Comparison of ENCODE assay signal across 8 cellular contexts in genomic region chr5:131164161-131164930, GRCh38. TPM values are rescaled to one million over a fixed set of nuclear protein-coding genes. Genes with fewer than 3 reads are reported as not detected.
DNase-seq lines count a peak whose midpoint lies in the region; ATAC-seq, FAIRE-seq and TF ChIP-seq lines count a peak whose summit lies in the region.

No MANE protein-coding gene starts in this region.

- no peak for TF ChIP-seq CTCF in BJ (IDR thresholded peaks at IDR 0.05; ENCODE audit: insufficient read depth, low read depth, low read length)
- TF ChIP-seq CTCF in H1 (IDR thresholded peaks at IDR 0.05; ENCODE audit: control extremely low read depth in 1 of 3, insufficient read depth in 1 of 3, low read depth in 1 of 3, low read length in 3 of 3): no peak

- H4K8ac ChIP-seq in H1 (ENCODE audit: extremely low read depth, insufficient read depth, low read length): peak overlapping the region; percentile 94

- peak overlapping the region; percentile 72 to 76 for H3K4me2 ChIP-seq in H1 (ENCODE audit: insufficient read depth in 1 of 2, low read depth in 2 of 2, low read length in 2 of 2)

- H4K5ac ChIP-seq in H1 (ENCODE audit: insufficient read length, low read depth, low read length): peak overlapping the region; percentile 81

- H3K27ac Mint-ChIP-seq in activated CD8-positive, alpha-beta memory T cell treated with anti-CD3 and anti-CD28 coated beads, Interleukin-2, amount 10 ng/mL, durations not matched to agents 7 days and 5 days: peak overlapping the region; percentile 90

- H4K20me1 ChIP-seq in H1 (replicated peaks in 1 of 2; ENCODE audit: control insufficient read depth in 1 of 2, insufficient read depth in 2 of 2, low read length in 2 of 2): peaks cover 2 to 4% of the 10 kb centered on the region in 2 experiments

- no peak overlapping the region for H4K91ac ChIP-seq in H1 (replicated peaks; ENCODE audit: insufficient read length, low read length)

- H3K36me3 ChIP-seq in BJ (ENCODE audit: control insufficient read depth, insufficient read depth, low read length) (no peaks in the 10 kb centered on the region; the same call in 1 of the 2 replicates), H1 (ENCODE audit: control insufficient read depth in 2 of 4, insufficient read depth in 4 of 4, low read length in 3 of 4) (peaks cover 2 to 33% (median 22%) of the 10 kb centered on the region in 4 experiments)

- no peak overlapping the region for H2BK120ac ChIP-seq in H1 (replicated peaks; ENCODE audit: low read depth, low read length)

- no peaks in the 10 kb centered on the region; the same call in 1 of the 2 replicates for H3K79me1 ChIP-seq in H1 (ENCODE audit: low read depth, low read length)

- peak in 1 of 2 experiments; percentile 4; a peak in 1 of 4 replicates for TF ChIP-seq RAD21 in H1 (IDR thresholded peaks at IDR 0.05 in 1 of 2, conservative IDR thresholded peaks at IDR 0.05 in 1 of 2; ENCODE audit: low read depth in 2 of 2, low read length in 2 of 2)

- no peaks in the 10 kb centered on the region for H3K27me3 Mint-ChIP-seq in activated CD8-positive, alpha-beta memory T cell treated with anti-CD3 and anti-CD28 coated beads, Interleukin-2, amount 10 ng/mL, durations not matched to agents 7 days and 5 days

- H3K23me2 ChIP-seq in H1 (ENCODE audit: low read depth, low read length): peaks cover 2% of the 10 kb centered on the region; the same call in 1 of the 2 replicates

- TF ChIP-seq POLR2A in H1 (IDR thresholded peaks at IDR 0.05; ENCODE audit: control extremely low read depth in 1 of 2, low read depth in 2 of 2, low read length in 2 of 2): no peak

- no peak for DNase-seq in BJ (ENCODE audit: low read depth)
- peak; percentile 29 for DNase-seq in NCI-H748 treated with DMSO at 0.1 percent for 48 hours (lab: John Stamatoyannopoulos, UW)
- peak; percentile 83 for DNase-seq in activated CD8-positive, alpha-beta memory T cell treated with anti-CD3 and anti-CD28 coated beads, Interleukin-2, amount 10 ng/mL, durations not matched to agents 7 days and 5 days
- peak in 1 of 2 experiments; percentile 77 for DNase-seq in H1 (ENCODE audit: low read depth in 1 of 2, low spot score in 2 of 2)
- peak; percentile 91 for DNase-seq in mesenteric fat pad (ENCODE audit: low spot score)
- DNase-seq in stimulated activated CD8-positive, alpha-beta memory T cell treated with anti-CD3 and anti-CD28 coated beads, Interleukin-15, amount 100 ng/mL, for 4 hours (ENCODE audit: low read depth in 2 of 2): peak; percentile 38 to 61

- H3K27me3 ChIP-seq in BJ (ENCODE audit: control insufficient read depth, insufficient read depth, low read length): no peaks in the 10 kb centered on the region
- H3K27me3 ChIP-seq in H1 (replicated peaks in 1 of 4; ENCODE audit: control insufficient read depth in 3 of 4, extremely low read depth in 1 of 4, insufficient read depth in 3 of 4, low read length in 3 of 4): no peaks in the 10 kb centered on the region

- ATAC-seq in GM19025 (IDR thresholded peaks at IDR 0.05; ENCODE audit: low read depth, unreplicated experiment): peak; percentile 72
- ATAC-seq in HG03280 (IDR thresholded peaks at IDR 0.05; ENCODE audit: unreplicated experiment): peak; percentile 71
- ATAC-seq in activated CD8-positive, alpha-beta memory T cell treated with anti-CD3 and anti-CD28 coated beads, Interleukin-2, amount 10 ng/mL, durations not matched to agents 7 days and 5 days: peak; percentile 77

- H3K14ac ChIP-seq in H1 (ENCODE audit: insufficient read length): no peak overlapping the region

- no peaks in the 10 kb centered on the region for H3K9me3 Mint-ChIP-seq in activated CD8-positive, alpha-beta memory T cell treated with anti-CD3 and anti-CD28 coated beads, Interleukin-2, amount 10 ng/mL, durations not matched to agents 7 days and 5 days (ENCODE audit: low read depth)

- peak overlapping the region; percentile 83 for H3K4me3 Mint-ChIP-seq in activated CD8-positive, alpha-beta memory T cell treated with anti-CD3 and anti-CD28 coated beads, Interleukin-2, amount 10 ng/mL, durations not matched to agents 7 days and 5 days

- POLR2A ChIA-PET in BJ (lab: Charles Lee): no interaction called here
- POLR2A ChIA-PET in H1 (lab: Charles Lee; ENCODE audit: partially characterized antibody): interaction anchor here (0.8 to 1.7 kb wide), 4 partner anchors 9 to 100 kb away, joined by 3 to 6 read pairs (median 3); partner anchors contain the start of gene CDC42SE2

- H3K36me3 Mint-ChIP-seq in activated CD8-positive, alpha-beta memory T cell treated with anti-CD3 and anti-CD28 coated beads, Interleukin-2, amount 10 ng/mL, durations not matched to agents 7 days and 5 days: peaks cover 44% of the 10 kb centered on the region

- H3K4ac ChIP-seq in H1 (replicated peaks; ENCODE audit: insufficient read length, low read depth, low read length): peak overlapping the region; percentile 6

- peaks cover 46% of the 10 kb centered on the region for H3K4me1 Mint-ChIP-seq in activated CD8-positive, alpha-beta memory T cell treated with anti-CD3 and anti-CD28 coated beads, Interleukin-2, amount 10 ng/mL, durations not matched to agents 7 days and 5 days

- no peak for TF ChIP-seq EP300 in H1 (IDR thresholded peaks at IDR 0.05; ENCODE audit: borderline replicate concordance in 1 of 2, low read depth in 2 of 2, low read length in 2 of 2)

- no peak overlapping the region for H2BK12ac ChIP-seq in H1 (ENCODE audit: low read depth, low read length)

- no peak overlapping the region for H3K23ac ChIP-seq in H1 (ENCODE audit: insufficient read length)

- peak overlapping the region; percentile 86; the same call in 1 of the 2 replicates for H3K18ac ChIP-seq in H1 (ENCODE audit: extremely low read depth, low read length)

- H2BK15ac ChIP-seq in H1 (ENCODE audit: low read length): no peak overlapping the region

- peak overlapping the region; percentile 75 for H3K27ac ChIP-seq in H1 (ENCODE audit: low read depth, low read length)

- no peak overlapping the region; the same call in 1 of the 2 replicates for H2AFZ ChIP-seq in H1 (ENCODE audit: low read length)

- FAIRE-seq in H1 (lab: Jason Lieb, UNC): no peak

- peak overlapping the region; percentile 92 for H3K56ac ChIP-seq in H1 (replicated peaks; ENCODE audit: insufficient read length, low read depth, low read length)

- H3K79me2 ChIP-seq in H1 (ENCODE audit: control insufficient read depth in 1 of 2, insufficient read depth in 2 of 2, low read length in 2 of 2): peaks cover 0 to 29% of the 10 kb centered on the region in 2 experiments; a peak in 2 of 4 replicates

- peak overlapping the region; percentile 61; the same call in 1 of the 2 replicates for H2BK5ac ChIP-seq in H1 (ENCODE audit: low read depth, low read length)

- H3K9ac ChIP-seq in H1 (replicated peaks in 1 of 4; ENCODE audit: extremely low read depth in 1 of 4, low read depth in 3 of 4, low read length in 3 of 4): peak overlapping the region; percentile 81 to 93 (median 84)

- no peaks in the 10 kb centered on the region for H3K9me3 ChIP-seq in H1 (ENCODE audit: insufficient read depth in 2 of 2, low read depth in 1 of 2, low read length in 1 of 2)

- H3K4me3 ChIP-seq in BJ (ENCODE audit: low read depth, low read length) (peak overlapping the region; percentile 63), H1 (ENCODE audit: extremely low read depth in 1 of 4, insufficient read depth in 2 of 4, low read depth in 3 of 4, low read length in 4 of 4) (peak overlapping the region; percentile 87 to 99 (median 91))

- H3K4me1 ChIP-seq in H1 (replicated peaks in 1 of 4; ENCODE audit: control insufficient read depth in 3 of 4, insufficient read depth in 4 of 4, low read length in 3 of 4): peaks cover 0 to 1% (median 0%) of the 10 kb centered on the region in 4 experiments; a peak in 1 of 7 replicates

- CTCF ChIA-PET in BJ (lab: Yijun Ruan, JAX): interaction anchor here (1.0 to 1.4 kb wide), 4 partner anchors 218 to 304 kb away, joined by 3 to 5 read pairs (median 3); no protein-coding TSS in a partner anchor
- CTCF ChIA-PET in activated CD8-positive, alpha-beta memory T cell treated with anti-CD3 and anti-CD28 coated beads, Interleukin-2, amount 10 ng/mL, durations not matched to agents 7 days and 5 days (lab: Charles Lee): interaction anchor here (0.9 to 1.3 kb wide), 6 partner anchors 90 to 250 kb away, joined by 3 to 6 read pairs (median 4); partner anchors contain the start of gene CDC42SE2
- CTCF ChIA-PET in H1 (lab: Charles Lee; ENCODE audit: partially characterized antibody): interaction anchor here (0.6 to 1.7 kb wide), 2 partner anchors 213 to 218 kb away, joined by 3 to 4 read pairs; no protein-coding TSS in a partner anchor

- 1% methylated on average over 37 of the region's 57 CpGs; no CpG with 5 or more reads in 1 of the 2 experiments for WGBS in H1 (ENCODE audit: extremely low coverage in 1 of 2, insufficient coverage in 1 of 2, insufficient read length in 1 of 2, insufficient replicate concordance in 2 of 2, low coverage in 1 of 2, low lambda C conversion rate in 2 of 2, missing lambda C conversion rate in 1 of 2), 2 experiments

- H2AK5ac ChIP-seq in H1 (ENCODE audit: low read depth, low read length): no peak overlapping the region

- no peak overlapping the region for H2BK20ac ChIP-seq in H1 (ENCODE audit: low read length)

RNA-seq across cellular contexts. Expression of gene HINT1, which starts 0.7 kb away (rescaled TPM):
- polyA plus RNA-seq in BJ (2011; rRNA removed): 335 and 489 TPM in 2 replicates
- polyA minus RNA-seq in BJ (2011; rRNA and poly(A)+ RNA removed): 55.5 and 98.8 TPM in 2 replicates
- total RNA-seq in activated CD8-positive, alpha-beta memory T cell treated with anti-CD3 and anti-CD28 coated beads, Interleukin-2, amount 10 ng/mL, durations not matched to agents 7 days and 5 days: 100 to 1,000 TPM; 261 to 288 TPM
- total RNA-seq in H1 (2021; fragmentation: NEBNext Ultra II Directional; extraction: Animal tissue kit (Norgen Biotek cat#: 25700)): 222 and 230 TPM in 2 replicates
- polyA plus RNA-seq in H1 (2011; rRNA removed): 281 and 479 TPM in 2 replicates
- polyA plus RNA-seq in H1 (2011; cell fraction: cytosol; rRNA removed): 418 TPM
- polyA plus RNA-seq in H1 (2011; cell fraction: nucleus; rRNA removed): 199 TPM
- 340 to 456 TPM (median 349 TPM) in 4 replicates for polyA plus RNA-seq in H1 (2012, experiment 1 of 2)
- 473 TPM for polyA plus RNA-seq in H1 (2012, experiment 2 of 2)
- 315 TPM for polyA plus RNA-seq in H1 (2013, experiment 1 of 2)
- polyA plus RNA-seq in H1 (2013, experiment 2 of 2): 321 TPM
- 72.5 and 108 TPM in 2 replicates for polyA minus RNA-seq in H1 (2011; rRNA and poly(A)+ RNA removed)
- 97.0 TPM for polyA minus RNA-seq in H1 (2011; cell fraction: cytosol; rRNA and poly(A)+ RNA removed)
- polyA minus RNA-seq in H1 (2011; cell fraction: nucleus; rRNA and poly(A)+ RNA removed): 133 TPM
- 148 TPM for total RNA-seq in mesenteric fat pad

RNA-seq across cellular contexts. Expression of gene LYRM7, which starts 6.4 kb away (rescaled TPM):
- 1.6 and 3.2 TPM in 2 replicates for polyA plus RNA-seq in BJ (2011; rRNA removed)
- 0.62 and 0.67 TPM in 2 replicates for polyA minus RNA-seq in BJ (2011; rRNA and poly(A)+ RNA removed)
- 10 to 100 TPM; 12.2 to 15.4 TPM for total RNA-seq in activated CD8-positive, alpha-beta memory T cell treated with anti-CD3 and anti-CD28 coated beads, Interleukin-2, amount 10 ng/mL, durations not matched to agents 7 days and 5 days
- 10.6 and 12.6 TPM in 2 replicates for total RNA-seq in H1 (2021; fragmentation: NEBNext Ultra II Directional; extraction: Animal tissue kit (Norgen Biotek cat#: 25700))
- polyA plus RNA-seq in H1 (2011; rRNA removed): 1.8 and 1.9 TPM in 2 replicates
- 2.4 TPM for polyA plus RNA-seq in H1 (2011; cell fraction: cytosol; rRNA removed)
- 2.8 TPM for polyA plus RNA-seq in H1 (2011; cell fraction: nucleus; rRNA removed)
- 2.4 to 9.2 TPM (median 2.6 TPM) in 4 replicates for polyA plus RNA-seq in H1 (2012, experiment 1 of 2)
- 2.5 TPM for polyA plus RNA-seq in H1 (2012, experiment 2 of 2)
- polyA plus RNA-seq in H1 (2013, experiment 1 of 2): 9.2 TPM
- 7.8 TPM for polyA plus RNA-seq in H1 (2013, experiment 2 of 2)
- 1.3 and 2.0 TPM in 2 replicates for polyA minus RNA-seq in H1 (2011; rRNA and poly(A)+ RNA removed)
- polyA minus RNA-seq in H1 (2011; cell fraction: cytosol; rRNA and poly(A)+ RNA removed): 2.9 TPM
- 5.7 TPM for polyA minus RNA-seq in H1 (2011; cell fraction: nucleus; rRNA and poly(A)+ RNA removed)
- 7.7 TPM for total RNA-seq in mesenteric fat pad
